In genomic region chr2:231191896-231192872, GRCh38 we compare ENCODE assay signal across 8 cellular contexts. TPM values are rescaled to one million over a fixed set of nuclear protein-coding genes. Genes with fewer than 3 reads are reported as not detected.
DNase-seq lines count a peak whose midpoint lies in the region; ATAC-seq and TF ChIP-seq lines count a peak whose summit lies in the region.

No MANE protein-coding gene starts in this region.

- H3K79me2 ChIP-seq in GM23248 (ENCODE audit: insufficient read depth) (no peaks in the 10 kb centered on the region), parathyroid adenoma (no peaks in the 10 kb centered on the region)

- no peaks in the 10 kb centered on the region for H3K27me3 ChIP-seq in GM23248 (replicated peaks; ENCODE audit: insufficient read depth)
- H3K27me3 ChIP-seq in parathyroid adenoma (ENCODE audit: control insufficient read depth, insufficient read depth, low read length) = no peaks in the 10 kb centered on the region

- in situ Hi-C loops in GM23248 (cut with MboI) = loop anchor here (10.0 kb wide), 1 partner anchor 87 kb away; no protein-coding TSS in a partner anchor

- H3K4me3 ChIP-seq in GM23248 (no peak overlapping the region), fibroblast of mammary gland (ENCODE audit: control insufficient read depth, low read depth, low read length) (no peak overlapping the region), parathyroid adenoma (ENCODE audit: low read depth, low read length) (no peak overlapping the region)

- DNase-seq in GM23248 = peak; percentile 94
- DNase-seq in RPMI7951 (ENCODE audit: low read depth) = peak; percentile 84
- DNase-seq in fibroblast of mammary gland (ENCODE audit: low read depth) = peak; percentile 91

- 0 out of 2 replicates have a peak, but pooled peaks cover 3% of the 10 kb centered on the region for H3F3A ChIP-seq in GM23248 (ENCODE audit: insufficient read depth)

- H3K9ac ChIP-seq in GM23248 (0 out of 2 replicates have a peak overlapping the region, but pooled peaks have one; percentile 3), parathyroid adenoma (no peak overlapping the region)

- no peaks in the 10 kb centered on the region for H4K20me1 ChIP-seq in GM23248 (ENCODE audit: insufficient read depth)

- H2AFZ ChIP-seq in GM23248 = peak overlapping the region; percentile 77
- peak overlapping the region; percentile 5 for H2AFZ ChIP-seq in parathyroid adenoma

- no peak overlapping the region for H3K27ac ChIP-seq in GM23248
- H3K27ac ChIP-seq in parathyroid adenoma = no peak overlapping the region

- ATAC-seq in HG03139 (IDR thresholded peaks at IDR 0.05; ENCODE audit: unreplicated experiment) (no peak), GM18520 (IDR thresholded peaks at IDR 0.05; ENCODE audit: unreplicated experiment) (no peak), HG02973 (IDR thresholded peaks at IDR 0.05; ENCODE audit: unreplicated experiment) (no peak), HG02798 (IDR thresholded peaks at IDR 0.05; ENCODE audit: poor library complexity, unreplicated experiment) (no peak)

- H3K9me3 ChIP-seq in GM23248 (ENCODE audit: low read depth) (no peaks in the 10 kb centered on the region), parathyroid adenoma (ENCODE audit: control insufficient read depth, low read length) (no peaks in the 10 kb centered on the region)

- H3K4me1 ChIP-seq in GM23248 (ENCODE audit: insufficient read depth) (peaks cover 6% of the 10 kb centered on the region; the same call in 1 of the 2 replicates), parathyroid adenoma (no peaks in the 10 kb centered on the region)

- WGBS in GM23248 (ENCODE audit: low coverage in 1 of 2, low lambda C conversion rate in 2 of 2, missing lambda C conversion rate in 2 of 2), 2 experiments = 4 to 18% methylated on average over 16 to 19 of the region's 19 CpGs

- no peaks in the 10 kb centered on the region for H3K36me3 ChIP-seq in GM23248 (ENCODE audit: low read depth)
- H3K36me3 ChIP-seq in parathyroid adenoma (ENCODE audit: control insufficient read depth, insufficient read depth, low read length) = no peaks in the 10 kb centered on the region

- no peaks in the 10 kb centered on the region for H3K9me2 ChIP-seq in GM23248 (ENCODE audit: insufficient read depth)

- H3K4me2 ChIP-seq in GM23248 (ENCODE audit: unreplicated experiment) (no peak overlapping the region), parathyroid adenoma (ENCODE audit: low read length) (no peak overlapping the region)

- peak; percentile 93 for TF ChIP-seq CTCF in fibroblast of mammary gland (conservative IDR thresholded peaks at IDR 0.05; ENCODE audit: control insufficient read depth, insufficient read depth, low read depth, low read length)
- peak; percentile 35 for TF ChIP-seq CTCF in parathyroid adenoma (IDR thresholded peaks at IDR 0.05)

RNA-seq across cellular contexts. Expression of gene ARMC9, which starts 6.2 kb away (rescaled TPM):
- 15.1 and 17.7 TPM in 2 replicates for total RNA-seq in GM23248 (2014; rRNA removed; shearing (Covaris generic))
- polyA plus RNA-seq in GM23248 (2016; fragmentation: Nextera tagmentation; extraction: Ambion mirVana) = 17.3 and 17.7 TPM in 2 replicates
- 62.3 and 67.2 TPM in 2 replicates for total RNA-seq in RPMI7951 (2014; rRNA removed; shearing (Covaris generic))
